In the genomic region with DNA sequence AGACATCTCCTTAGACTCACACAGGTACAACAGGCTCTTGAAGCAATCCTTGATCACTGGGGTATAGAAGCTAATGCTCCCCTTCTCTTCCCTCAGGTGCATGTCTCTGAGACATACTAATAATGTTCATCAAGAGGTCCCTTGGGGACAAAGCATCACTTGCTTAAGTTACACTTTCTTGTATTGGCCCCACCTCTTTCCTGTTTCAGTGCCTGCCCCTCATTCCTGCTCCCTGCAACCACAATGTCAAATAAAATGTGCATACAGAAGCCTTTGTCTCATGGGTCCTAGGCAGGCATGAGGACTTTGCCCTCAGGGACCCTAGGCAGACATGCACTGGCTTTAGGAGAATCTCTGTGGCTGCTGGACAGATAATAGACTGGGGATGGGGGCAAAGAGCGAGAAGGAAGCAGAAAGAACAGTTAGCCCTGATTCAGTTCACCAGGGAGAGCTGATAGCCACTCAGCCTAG, we compare ENCODE assay signal across 17 cellular contexts.
DNase-seq lines count a peak whose midpoint lies in the region; ATAC-seq, FAIRE-seq and TF ChIP-seq lines count a peak whose summit lies in the region.
"Had no signal": no experiment of that assay in that cellular context is flagged by ENCODE, and none has a peak within 500 bp of the region (broad histone marks: within the 10 kb centered on the region; RNA-seq: fewer than 3 reads in every experiment).

No MANE protein-coding gene starts in this region.

- no peak overlapping the region for H2BK15ac ChIP-seq in H1 (ENCODE audit: low read length)

- H3K4ac ChIP-seq in H1 (replicated peaks; ENCODE audit: insufficient read length, low read depth, low read length) = no peak overlapping the region

- H3K14ac ChIP-seq in H1 (ENCODE audit: insufficient read length) = no peak overlapping the region

- no peak for FAIRE-seq in H1 (lab: Jason Lieb, UNC)

- peak; percentile 74 for ATAC-seq in GM18867 (IDR thresholded peaks at IDR 0.05; ENCODE audit: unreplicated experiment)
- ATAC-seq in GM21390 (IDR thresholded peaks at IDR 0.05; ENCODE audit: unreplicated experiment) = peak; percentile 82
- peak; percentile 73 for ATAC-seq in HG03066 (IDR thresholded peaks at IDR 0.05; ENCODE audit: low read depth, unreplicated experiment)
- ATAC-seq in HG03442 (IDR thresholded peaks at IDR 0.05; ENCODE audit: unreplicated experiment) = no peak
- ATAC-seq: gastroesophageal sphincter had no signal

- no peak overlapping the region for H3K18ac ChIP-seq in H1 (ENCODE audit: extremely low read depth, low read length)

- H3K56ac ChIP-seq in H1 (replicated peaks; ENCODE audit: insufficient read length, low read depth, low read length) = no peak overlapping the region

- no peak overlapping the region for H2BK12ac ChIP-seq in H1 (ENCODE audit: low read depth, low read length)

- 0 out of 7 replicates have a peak, but pooled peaks cover 0 to 3% (median 0%) of the 10 kb centered on the region in 4 experiments for H3K4me1 ChIP-seq in H1 (replicated peaks in 1 of 4; ENCODE audit: control insufficient read depth in 3 of 4, insufficient read depth in 4 of 4, low read length in 3 of 4)
- H3K4me1 ChIP-seq: BE2C, gastroesophageal sphincter, sigmoid colon, thyroid gland had no signal

- no peak overlapping the region for H4K5ac ChIP-seq in H1 (ENCODE audit: insufficient read length, low read depth, low read length)

- H3K23me2 ChIP-seq in H1 (ENCODE audit: low read depth, low read length) = no peaks in the 10 kb centered on the region; the same call in 1 of the 2 replicates

- H2BK20ac ChIP-seq in H1 (ENCODE audit: low read length) = no peak overlapping the region

- H3K36me3 ChIP-seq in H1 (ENCODE audit: control insufficient read depth in 2 of 4, insufficient read depth in 4 of 4, low read length in 3 of 4) = no peaks in the 10 kb centered on the region
- H3K36me3 ChIP-seq: BE2C, gastroesophageal sphincter, sigmoid colon, thyroid gland had no signal

- TF ChIP-seq RAD21 in H1 (IDR thresholded peaks at IDR 0.05 in 1 of 2, conservative IDR thresholded peaks at IDR 0.05 in 1 of 2; ENCODE audit: low read depth in 2 of 2, low read length in 2 of 2) = no peak

- no peaks in the 10 kb centered on the region for H3K79me2 ChIP-seq in H1 (ENCODE audit: control insufficient read depth in 1 of 2, insufficient read depth in 2 of 2, low read length in 2 of 2)

- H4K91ac ChIP-seq in H1 (replicated peaks; ENCODE audit: insufficient read length, low read length) = no peak overlapping the region

- H4K20me1 ChIP-seq in H1 (replicated peaks in 1 of 2; ENCODE audit: control insufficient read depth in 1 of 2, insufficient read depth in 2 of 2, low read length in 2 of 2) = no peaks in the 10 kb centered on the region

- H3K4me3 ChIP-seq in H1 (ENCODE audit: extremely low read depth in 1 of 4, insufficient read depth in 2 of 4, low read depth in 3 of 4, low read length in 4 of 4) = no peak overlapping the region
- H3K4me3 ChIP-seq: gastroesophageal sphincter, sigmoid colon, thyroid gland had no signal

- no peak overlapping the region for H3K4me2 ChIP-seq in H1 (ENCODE audit: insufficient read depth in 1 of 2, low read depth in 2 of 2, low read length in 2 of 2)

- CTCF ChIA-PET in H1 (lab: Charles Lee; ENCODE audit: partially characterized antibody) = interaction anchor here (1.0 to 1.2 kb wide), 2 partner anchors 84 to 114 kb away, joined by 3 to 5 read pairs; no protein-coding TSS in a partner anchor

- H2BK120ac ChIP-seq in H1 (replicated peaks; ENCODE audit: low read depth, low read length) = no peak overlapping the region

- H2AK5ac ChIP-seq in H1 (ENCODE audit: low read depth, low read length) = no peak overlapping the region

- no peak for TF ChIP-seq EP300 in H1 (IDR thresholded peaks at IDR 0.05; ENCODE audit: borderline replicate concordance in 1 of 2, low read depth in 2 of 2, low read length in 2 of 2)

- POLR2A ChIA-PET in H1 (lab: Charles Lee; ENCODE audit: partially characterized antibody) = no interaction called here

- no peak for TF ChIP-seq CTCF in H1 (IDR thresholded peaks at IDR 0.05; ENCODE audit: control extremely low read depth in 1 of 3, insufficient read depth in 1 of 3, low read depth in 1 of 3, low read length in 3 of 3)

- H3K9me3 ChIP-seq in H1 (ENCODE audit: insufficient read depth in 2 of 2, low read depth in 1 of 2, low read length in 1 of 2) = no peaks in the 10 kb centered on the region
- H3K9me3 ChIP-seq: BE2C, gastroesophageal sphincter, sigmoid colon, thyroid gland had no signal

- TF ChIP-seq POLR2A in H1 (IDR thresholded peaks at IDR 0.05; ENCODE audit: control extremely low read depth in 1 of 2, low read depth in 2 of 2, low read length in 2 of 2) = no peak

- WGBS in H1 (ENCODE audit: extremely low coverage in 1 of 2, insufficient coverage in 1 of 2, insufficient read length in 1 of 2, insufficient replicate concordance in 2 of 2, low coverage in 1 of 2, low lambda C conversion rate in 2 of 2, missing lambda C conversion rate in 1 of 2), 2 experiments = 85% methylated on average over 1 of the region's 1 CpG; no CpG with 5 or more reads in 1 of the 2 experiments

- H3K9ac ChIP-seq in H1 (replicated peaks in 1 of 4; ENCODE audit: extremely low read depth in 1 of 4, low read depth in 3 of 4, low read length in 3 of 4) = no peak overlapping the region

- H3K79me1 ChIP-seq in H1 (ENCODE audit: low read depth, low read length) = no peaks in the 10 kb centered on the region

- H2AFZ ChIP-seq in H1 (ENCODE audit: low read length) = peak overlapping the region; percentile 40; the same call in 1 of the 2 replicates

- no peak overlapping the region for H4K8ac ChIP-seq in H1 (ENCODE audit: extremely low read depth, insufficient read depth, low read length)

- DNase-seq in H1 (ENCODE audit: low read depth in 1 of 2, low spot score in 2 of 2) = no peak
- DNase-seq in NCI-H82 treated with DMSO at 0.1 percent for 48 hours (lab: John Stamatoyannopoulos, UW; ENCODE audit: unreplicated experiment) = no peak
- DNase-seq in GM19240 (ENCODE audit: insufficient read length, low spot score) = no peak
- DNase-seq: activated CD4-positive, alpha-beta T cell treated with anti-CD3 and anti-CD28 coated beads, Interleukin-2, amount 10 ng/mL, durations not matched to agents 24 days and 14 days; activated T-cell treated with anti-CD3 and anti-CD28 coated beads, Interleukin-2, amount 50 U/mL, for 48 hours; BE2C; DMS53; mesenchymal stem cell; SHP77 treated with DMSO at 0.1 percent for 48 hours; sigmoid colon; stimulated activated CD4-positive, alpha-beta T cell treated with anti-CD3 and anti-CD28 coated beads, Interleukin-2, amount 100 ng/mL, for 48 hours; thyroid gland had no signal

- no peaks in the 10 kb centered on the region for H3K27me3 ChIP-seq in H1 (replicated peaks in 1 of 4; ENCODE audit: control insufficient read depth in 3 of 4, extremely low read depth in 1 of 4, insufficient read depth in 3 of 4, low read length in 3 of 4)
- H3K27me3 ChIP-seq: BE2C, sigmoid colon, thyroid gland had no signal

- no peak overlapping the region for H3K27ac ChIP-seq in H1 (ENCODE audit: low read depth, low read length)
- H3K27ac ChIP-seq: gastroesophageal sphincter, sigmoid colon, thyroid gland had no signal

- H3K23ac ChIP-seq in H1 (ENCODE audit: insufficient read length) = no peak overlapping the region

- H2BK5ac ChIP-seq in H1 (ENCODE audit: low read depth, low read length) = no peak overlapping the region

TF ChIP-seq in H1, 55 proteins besides CTCF, POLR2A, EP300 and RAD21:
- no peak for TF ChIP-seq SP1 (IDR thresholded peaks at IDR 0.05; ENCODE audit: low read depth, low read length)
- TF ChIP-seq BCL11A (IDR thresholded peaks at IDR 0.05; ENCODE audit: low read depth in 2 of 2, low read length in 2 of 2) = no peak
- TF ChIP-seq GABPA (IDR thresholded peaks at IDR 0.05; ENCODE audit: borderline replicate concordance, insufficient read depth, low read length) = no peak
- TF ChIP-seq SP4 (IDR thresholded peaks at IDR 0.05; ENCODE audit: low read length) = no peak
